ENCODE assay signal across 1 cellular context in genomic region chr19:18933297-18933696, GRCh38.
TF ChIP-seq lines count a peak whose summit lies in the region.

No MANE protein-coding gene starts in this region.

TF ChIP-seq in H1, 55 proteins besides CTCF, POLR2A, EP300 and RAD21:
- TF ChIP-seq NANOG (IDR thresholded peaks at IDR 0.05; ENCODE audit: insufficient read depth, low read depth, low read length, poor library complexity, severe bottlenecking) (no peak), CTBP2 (IDR thresholded peaks at IDR 0.05; ENCODE audit: borderline replicate concordance, insufficient read depth, insufficient read length, low read length) (no peak), TBP (IDR thresholded peaks at IDR 0.05; ENCODE audit: low read depth, low read length) (no peak), RBBP5 (IDR thresholded peaks at IDR 0.05; ENCODE audit: borderline replicate concordance, low read depth, low read length) (no peak), ZNF274 (IDR thresholded peaks at IDR 0.05; ENCODE audit: borderline replicate concordance, extremely low read depth, low read length) (no peak), GTF2F1 (IDR thresholded peaks at IDR 0.05; ENCODE audit: borderline replicate concordance, low read depth, low read length) (no peak), CHD2 (IDR thresholded peaks at IDR 0.05; ENCODE audit: low read length) (no peak), RNF2 (IDR thresholded peaks at IDR 0.05; ENCODE audit: borderline replicate concordance, low read depth, low read length, missing control alignments, poor library complexity, severe bottlenecking) (no peak), RFX5 (IDR thresholded peaks at IDR 0.05; ENCODE audit: borderline replicate concordance, low read depth, low read length) (no peak)
